Comparison of ENCODE assay signal across 18 cellular contexts in the genomic region with DNA sequence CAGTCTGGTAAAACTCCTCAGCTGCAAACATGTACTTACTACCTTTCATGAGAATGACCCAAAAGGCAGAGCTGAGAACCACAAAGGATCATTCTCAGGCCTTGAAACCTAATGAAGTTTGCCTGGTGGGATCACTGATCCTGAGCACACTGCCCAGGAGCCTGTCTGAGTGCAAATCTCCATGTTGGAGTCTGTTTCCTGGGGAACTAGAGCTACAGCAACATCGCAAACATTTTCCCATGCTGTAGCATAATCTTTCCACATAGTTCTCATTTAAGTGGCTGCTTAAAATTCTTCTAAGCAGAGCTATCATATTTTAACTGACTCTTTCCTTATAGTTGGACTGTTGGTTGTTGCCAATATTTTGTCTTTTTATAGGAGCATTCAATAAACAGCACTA. TPM values are rescaled to one million over a fixed set of nuclear protein-coding genes. Genes with fewer than 3 reads are reported as not detected.
A peak's percentile ranks its signal among the peaks of the same experiment; 100 is the strongest.
DNase-seq lines count a peak whose midpoint lies in the region; ATAC-seq and TF ChIP-seq lines count a peak whose summit lies in the region.
"Had no signal": no experiment of that assay in that cellular context is flagged by ENCODE, and none has a peak within 500 bp of the region (broad histone marks: within the 10 kb centered on the region; RNA-seq: fewer than 3 reads in every experiment).

No MANE protein-coding gene starts in this region.

- no peaks in the 10 kb centered on the region for H3K27me3 Mint-ChIP-seq in type B pancreatic cell
- H3K27me3 Mint-ChIP-seq: CD4-positive, alpha-beta T cell; naive B cell; stimulated activated naive B cell treated with anti-CD40 and anti-IgM and Interleukin-4, amounts not matched to agents 10 μg/mL and 1 μg/mL and 100 μg/mL, for 72 hours had no signal

- H3K27me3 ChIP-seq in H7 (ENCODE audit: control insufficient read depth, insufficient read depth, low read length) = no peaks in the 10 kb centered on the region
- H3K27me3 ChIP-seq: tibial artery had no signal

- DNase-seq in Right ventricle myocardium superior (no peak), cardiac septum (ENCODE audit: low spot score) (no peak), astrocyte of the spinal cord (ENCODE audit: low read depth, low spot score) (peak; percentile 49), left kidney (ENCODE audit: low read depth, low spot score) (peak; percentile 29), type B pancreatic cell (ENCODE audit: extremely low spot score, unreplicated experiment) (no peak), head of caudate nucleus (no peak), H7 (no peak), NCI-H1417 treated with DMSO at 0.1 percent for 48 hours (lab: John Stamatoyannopoulos, UW) (no peak)
- DNase-seq: activated CD4-positive, alpha-beta T cell treated with anti-CD3 and anti-CD28 coated beads for 48 hours; activated naive CD4-positive, alpha-beta T cell; CD4-positive, alpha-beta T cell; effector memory CD4-positive, alpha-beta T cell; left colon; naive B cell; NCI-H1436 treated with DMSO at 0.1 percent for 48 hours; stimulated activated naive B cell treated with anti-CD40 and anti-IgM and Interleukin-4, amounts not matched to agents 10 μg/mL and 1 μg/mL and 100 μg/mL, for 72 hours; tibial artery had no signal

- TF ChIP-seq CTCF in astrocyte of the spinal cord (IDR thresholded peaks at IDR 0.05; ENCODE audit: low read depth, low read length) (no peak), type B pancreatic cell (conservative IDR thresholded peaks at IDR 0.05) (no peak)

- H3K36me3 Mint-ChIP-seq in type B pancreatic cell = peaks cover 3% of the 10 kb centered on the region
- H3K36me3 Mint-ChIP-seq: naive B cell; stimulated activated naive B cell treated with anti-CD40 and anti-IgM and Interleukin-4, amounts not matched to agents 10 μg/mL and 1 μg/mL and 100 μg/mL, for 72 hours had no signal

- H3K4me3 ChIP-seq in astrocyte of the spinal cord (ENCODE audit: low read depth, low read length) = no peak overlapping the region
- no peak overlapping the region for H3K4me3 ChIP-seq in H7 (ENCODE audit: insufficient read depth, low read depth, low read length)
- H3K4me3 ChIP-seq: tibial artery had no signal

- H3K27ac Mint-ChIP-seq in type B pancreatic cell = peak overlapping the region; percentile 54
- H3K27ac Mint-ChIP-seq: CD4-positive, alpha-beta T cell; naive B cell; stimulated activated naive B cell treated with anti-CD40 and anti-IgM and Interleukin-4, amounts not matched to agents 10 μg/mL and 1 μg/mL and 100 μg/mL, for 72 hours had no signal

- ATAC-seq in Right ventricle myocardium superior (ENCODE audit: poor library complexity) = peak; percentile 75
- ATAC-seq: left colon; Panc1; stimulated activated naive B cell treated with anti-CD40 and anti-IgM and Interleukin-4, amounts not matched to agents 10 μg/mL and 1 μg/mL and 100 μg/mL, for 72 hours had no signal

- intact Hi-C loops in Right ventricle myocardium superior (cut with DNase I) = no loop called here
- intact Hi-C loops in cardiac septum (cut with DNase I) = no loop called here
- intact Hi-C loops in head of caudate nucleus (cut with DNase I) = no loop called here

- H3K4me1 Mint-ChIP-seq in type B pancreatic cell (ENCODE audit: unreplicated experiment) = peaks cover 20% of the 10 kb centered on the region
- H3K4me1 Mint-ChIP-seq: naive B cell; stimulated activated naive B cell treated with anti-CD40 and anti-IgM and Interleukin-4, amounts not matched to agents 10 μg/mL and 1 μg/mL and 100 μg/mL, for 72 hours had no signal

- in situ Hi-C loops in astrocyte of the spinal cord (cut with HindIII; ENCODE audit: low sequenced_read_pairs) = no loop called here

- no peak overlapping the region for H3K4me3 Mint-ChIP-seq in type B pancreatic cell
- H3K4me3 Mint-ChIP-seq: CD4-positive, alpha-beta T cell; naive B cell; stimulated activated naive B cell treated with anti-CD40 and anti-IgM and Interleukin-4, amounts not matched to agents 10 μg/mL and 1 μg/mL and 100 μg/mL, for 72 hours had no signal

- H3K36me3 ChIP-seq in H7 (replicated peaks; ENCODE audit: control insufficient read depth, insufficient read depth, low read length) = no peaks in the 10 kb centered on the region
- H3K36me3 ChIP-seq: tibial artery had no signal

- H3K9me3 Mint-ChIP-seq in type B pancreatic cell = no peaks in the 10 kb centered on the region

RNA-seq across cellular contexts. Expression of a gene that starts 58.5 kb away (rescaled TPM):
- total RNA-seq in Right ventricle myocardium superior = 10.6 TPM
- total RNA-seq in cardiac septum = 11.0 TPM
- total RNA-seq in type B pancreatic cell (ENCODE audit: low replicate concordance) = 12.2 and 13.2 TPM in 2 replicates
- 0.26 and 0.55 TPM in 2 replicates for total RNA-seq in H7 (2014; rRNA removed; shearing (Covaris generic))
- total RNA-seq: CD4-positive, alpha-beta T cell had no signal

Comparison
In these comparisons a context has a peak if more than half of its experiments do, and no peak if none do; other contexts are left out.
1. DNase-seq: peak in astrocyte of the spinal cord (single experiment) and left kidney (single experiment); none in Right ventricle myocardium superior (single experiment), cardiac septum (single experiment), type B pancreatic cell (single experiment), head of caudate nucleus (0 of 42), H7 (single experiment) and NCI-H1417 treated with DMSO at 0.1 percent for 48 hours (single experiment).